ENCODE assay signal across 9 cellular contexts in genomic region chr21:31729622-31730343, GRCh38. TPM values are rescaled to one million over a fixed set of nuclear protein-coding genes. Genes with fewer than 3 reads are reported as not detected.
DNase-seq lines count a peak whose midpoint lies in the region; ATAC-seq and TF ChIP-seq lines count a peak whose summit lies in the region.
"Had no signal": no experiment of that assay in that cellular context is flagged by ENCODE, and none has a peak within 500 bp of the region (broad histone marks: within the 10 kb centered on the region; RNA-seq: fewer than 3 reads in every experiment).

No MANE protein-coding gene starts in this region.

- intact Hi-C loops in MCF 10A (cut with micrococcal nuclease), result loop anchor here (5.0 kb wide), 1 partner anchor 72 kb away; the partner anchor contains the start of gene SOD1

- ATAC-seq in GM23338 (no peak), HG03521 (IDR thresholded peaks at IDR 0.05; ENCODE audit: unreplicated experiment) (no peak), HG02852 (IDR thresholded peaks at IDR 0.05; ENCODE audit: unreplicated experiment) (no peak), HG03045 (IDR thresholded peaks at IDR 0.05; ENCODE audit: unreplicated experiment) (no peak)

- H3K23ac ChIP-seq in mesendoderm (ENCODE audit: low read length), result no peak overlapping the region

- peaks cover 6% of the 10 kb centered on the region for H3K27me3 Mint-ChIP-seq in GM23338 (ENCODE audit: insufficient read depth, low read depth, poor library complexity)
- H3K27me3 Mint-ChIP-seq in MCF 10A (ENCODE audit: insufficient read depth, unreplicated experiment), result no peaks in the 10 kb centered on the region

- H2AK5ac ChIP-seq in mesendoderm (ENCODE audit: low read length), result no peak overlapping the region

- no peak overlapping the region for H2BK120ac ChIP-seq in mesendoderm (ENCODE audit: low read depth, low read length)

- H3K56ac ChIP-seq in mesendoderm (ENCODE audit: low read length), result peak overlapping the region; percentile 97

- H4K20me1 ChIP-seq in GM23338 (replicated peaks; ENCODE audit: insufficient read depth), result peaks cover 47% of the 10 kb centered on the region

- no peak overlapping the region for H2AFZ ChIP-seq in GM23338

- H3K27me3 ChIP-seq in GM23338 (ENCODE audit: insufficient read depth) (no peaks in the 10 kb centered on the region), mesendoderm (ENCODE audit: insufficient read depth, low read length, poor library complexity) (no peaks in the 10 kb centered on the region)

- peak overlapping the region; percentile 97 for H3K9ac ChIP-seq in mesendoderm (ENCODE audit: low read length)

- H3K27ac ChIP-seq in 22Rv1 (peak overlapping the region; percentile 49), GM23338 (ENCODE audit: low read depth) (peak overlapping the region; percentile 24; the same call in 1 of the 2 replicates), mesendoderm (ENCODE audit: low read depth, low read length) (no peak overlapping the region)

- no peak overlapping the region for H2BK15ac ChIP-seq in mesendoderm (replicated peaks; ENCODE audit: low read depth)

- POLR2A ChIA-PET in MCF 10A (lab: Yijun Ruan, JAX), result interaction anchor here (0.6 to 0.9 kb wide), 3 partner anchors 10 to 98 kb away, joined by 3 to 5 read pairs (median 4); no protein-coding TSS in a partner anchor

- H4K5ac ChIP-seq in mesendoderm (ENCODE audit: low read length), result no peak overlapping the region

- H3K4ac ChIP-seq in mesendoderm (ENCODE audit: low read depth, low read length), result no peak overlapping the region

- H3K9me3 Mint-ChIP-seq in GM23338 (no peaks in the 10 kb centered on the region), MCF 10A (ENCODE audit: unreplicated experiment) (no peaks in the 10 kb centered on the region)

- H3K4me2 ChIP-seq in GM23338 (peak overlapping the region; percentile 72), mesendoderm (ENCODE audit: low read length) (peak overlapping the region; percentile 39)

- H3K36me3 Mint-ChIP-seq in GM23338 (ENCODE audit: low read depth) (peaks cover 5% of the 10 kb centered on the region), MCF 10A (ENCODE audit: insufficient read depth, unreplicated experiment) (no peaks in the 10 kb centered on the region)

- H3K36me3 ChIP-seq in GM23338 (ENCODE audit: insufficient read depth) (no peaks in the 10 kb centered on the region; the same call in 1 of the 2 replicates), mesendoderm (ENCODE audit: control insufficient read depth, insufficient read depth, low read length) (no peaks in the 10 kb centered on the region)

- no peak for TF ChIP-seq CTCF in 22Rv1 (IDR thresholded peaks at IDR 0.05)
- no peak for TF ChIP-seq CTCF in GM23338 (conservative IDR thresholded peaks at IDR 0.05; ENCODE audit: low read depth in 2 of 2)
- TF ChIP-seq CTCF in MCF 10A (IDR thresholded peaks at IDR 0.05; ENCODE audit: unreplicated experiment), result no peak

- H3K27ac Mint-ChIP-seq in GM23338 (no peak overlapping the region), MCF 10A (ENCODE audit: low read depth, unreplicated experiment) (peak overlapping the region; percentile 77)

- H2BK5ac ChIP-seq in mesendoderm (ENCODE audit: low read length), result no peak overlapping the region

- TSS peak; percentile 46 for BruUV-seq in MCF 10A (replicated peaks; lab: Mats Ljungman, UMichigan)

- peaks cover 13% of the 10 kb centered on the region for H3K4me1 Mint-ChIP-seq in GM23338
- peaks cover 6% of the 10 kb centered on the region for H3K4me1 Mint-ChIP-seq in MCF 10A (ENCODE audit: insufficient read depth, unreplicated experiment)

- CTCF ChIA-PET in MCF 10A (lab: Yijun Ruan, JAX), result no interaction called here

- H3F3A ChIP-seq in GM23338 (replicated peaks; ENCODE audit: low read depth), result peaks cover 14% of the 10 kb centered on the region; the same call in 1 of the 2 replicates

- H3K4me1 ChIP-seq in GM23338 (ENCODE audit: insufficient read depth) (peaks cover 37% of the 10 kb centered on the region), mesendoderm (ENCODE audit: control insufficient read depth, low read depth, low read length) (peaks cover 14% of the 10 kb centered on the region)

- H3K79me2 ChIP-seq in GM23338 (replicated peaks; ENCODE audit: insufficient read depth), result peaks cover 61% of the 10 kb centered on the region
- peaks cover 61% of the 10 kb centered on the region for H3K79me2 ChIP-seq in mesendoderm (ENCODE audit: control insufficient read depth, insufficient read depth, low read length)

- DNase-seq in GM23338 (ENCODE audit: low spot score) (no peak), MCF 10A (ENCODE audit: unreplicated experiment) (no peak), mesendoderm (no peak), GOT3 (lab: John Stamatoyannopoulos, UW) (no peak)
- DNase-seq: effector CD8-positive, alpha-beta T cell had no signal

- H3K4me3 Mint-ChIP-seq in GM23338 (no peak overlapping the region; the same call in 2 of the 3 replicates), MCF 10A (ENCODE audit: unreplicated experiment) (no peak overlapping the region)

- H3K4me3 ChIP-seq in GM23338 (peak overlapping the region; percentile 50), mesendoderm (ENCODE audit: low read length) (no peak overlapping the region)

- H3K79me1 ChIP-seq in mesendoderm (ENCODE audit: low read length), result peaks cover 7% of the 10 kb centered on the region

- no peak overlapping the region for H3K18ac ChIP-seq in mesendoderm (ENCODE audit: low read length)

- no peak overlapping the region for H4K8ac ChIP-seq in mesendoderm (ENCODE audit: low read depth, low read length)

- no peaks in the 10 kb centered on the region for H3K9me2 ChIP-seq in GM23338 (ENCODE audit: insufficient read depth)

- WGBS in mesendoderm (ENCODE audit: extremely low coverage, insufficient coverage, low lambda C conversion rate), result 100% methylated on average over 1 of the region's 4 CpGs

TF ChIP-seq in GM23338, 12 proteins besides CTCF, POLR2A, EP300 and RAD21:
- TF ChIP-seq NANOG (IDR thresholded peaks at IDR 0.05; ENCODE audit: borderline replicate concordance) (no peak), CREB1 (CRISPR knock-in tag; IDR thresholded peaks at IDR 0.05; ENCODE audit: low read depth) (no peak)

RNA-seq across cellular contexts. Expression of gene SCAF4, which starts 2.1 kb away (rescaled TPM):
- 29.7 and 35.2 TPM in 2 replicates for total RNA-seq in GM23338 (2014; rRNA removed; shearing (Covaris generic))
- polyA plus RNA-seq in GM23338 (2016; fragmentation: Nextera tagmentation; extraction: Ambion mirVana), result 42.1 and 45.8 TPM in 2 replicates
- total RNA-seq in MCF 10A (2022), result 38.2 and 41.9 TPM in 2 replicates
- 40.1 TPM for polyA plus RNA-seq in mesendoderm (2013, experiment 1 of 2)
- 39.8 TPM for polyA plus RNA-seq in mesendoderm (2013, experiment 2 of 2)
